ENCODE assay signal across 16 cellular contexts in genomic region chr2:212745359-212745758, GRCh38.
A peak's percentile ranks its signal among the peaks of the same experiment; 100 is the strongest.
DNase-seq lines count a peak whose midpoint lies in the region; ATAC-seq lines count a peak whose summit lies in the region.
"Had no signal": no experiment of that assay in that cellular context is flagged by ENCODE, and none has a peak within 500 bp of the region (broad histone marks: within the 10 kb centered on the region; RNA-seq: fewer than 3 reads in every experiment).

No MANE protein-coding gene starts in this region.

- no peaks in the 10 kb centered on the region for H3K27me3 ChIP-seq in aorta (ENCODE audit: control insufficient read depth in 1 of 2, insufficient read depth in 2 of 2, low read length in 1 of 2)
- H3K27me3 ChIP-seq: gastroesophageal sphincter, SJCRH30 had no signal

- intact Hi-C loops in aorta (cut with DNase I), result no loop called here

- ATAC-seq in GM18858 (IDR thresholded peaks at IDR 0.05; ENCODE audit: unreplicated experiment), result peak; percentile 96
- ATAC-seq in GM21367 (IDR thresholded peaks at IDR 0.05; ENCODE audit: unreplicated experiment), result peak; percentile 94
- ATAC-seq in HG02852 (IDR thresholded peaks at IDR 0.05; ENCODE audit: unreplicated experiment), result peak; percentile 99
- ATAC-seq in HG03442 (IDR thresholded peaks at IDR 0.05; ENCODE audit: unreplicated experiment), result peak; percentile 95
- no peak for ATAC-seq in aorta (ENCODE audit: low FRiP score)
- ATAC-seq: gastroesophageal sphincter; lower lobe of right lung; naive thymus-derived CD4-positive, alpha-beta T cell had no signal

- no peak overlapping the region for H3K4me3 ChIP-seq in aorta (ENCODE audit: low read length in 2 of 2)
- H3K4me3 ChIP-seq: gastroesophageal sphincter, lower lobe of right lung, SJCRH30 had no signal

- no peaks in the 10 kb centered on the region for H3K36me3 ChIP-seq in aorta (ENCODE audit: control insufficient read depth in 1 of 2, insufficient read depth in 2 of 2, low read length in 1 of 2)
- H3K36me3 ChIP-seq: gastroesophageal sphincter, lower lobe of right lung, SJCRH30 had no signal

- H3K27ac ChIP-seq in aorta (ENCODE audit: low read depth in 1 of 2, low read length in 2 of 2), result no peak overlapping the region
- H3K27ac ChIP-seq: gastroesophageal sphincter, lower lobe of right lung, SJCRH30 had no signal

- H3K4me1 ChIP-seq in aorta (ENCODE audit: control insufficient read depth in 1 of 2, insufficient read depth in 2 of 2, low read length in 2 of 2), result no peaks in the 10 kb centered on the region
- H3K4me1 ChIP-seq: gastroesophageal sphincter, lower lobe of right lung, SJCRH30 had no signal

- H3K9me3 ChIP-seq in aorta (ENCODE audit: control insufficient read depth, low read length), result no peaks in the 10 kb centered on the region
- H3K9me3 ChIP-seq: gastroesophageal sphincter, lower lobe of right lung, SJCRH30 had no signal

- DNase-seq in hippocampal formation (lab: John Stamatoyannopoulos, UW) (no peak), DMS79 (lab: John Stamatoyannopoulos, UW) (no peak), superior temporal gyrus (ENCODE audit: extremely low spot score) (no peak), aorta (no peak)
- DNase-seq: activated CD4-positive, alpha-beta T cell treated with anti-CD3 and anti-CD28 coated beads, Interleukin-2, amount 50 U/mL, for 48 hours; COR-L47; GDM1; lower lobe of right lung; naive thymus-derived CD4-positive, alpha-beta T cell; SJCRH30; stimulated activated CD4-positive, alpha-beta T cell treated with anti-CD3 and anti-CD28 coated beads, Interleukin-12 subunit alpha, Interleukin-12 subunit beta, amount 100 ng/mL, for 4 hours had no signal
